Comparison of ENCODE assay signal across 8 cellular contexts in genomic region chr1:46342084-46342656, GRCh38. TPM values are rescaled to one million over a fixed set of nuclear protein-coding genes. Genes with fewer than 3 reads are reported as not detected.
DNase-seq lines count a peak whose midpoint lies in the region; ATAC-seq lines count a peak whose summit lies in the region.

No MANE protein-coding gene starts in this region.

- H3K36me3 Mint-ChIP-seq in activated T-helper 2 cell treated with anti-CD3 and anti-CD28 coated beads, Interferon-gamma antibody, Interleukin-2, Interleukin-4, amounts not matched to agents 10 μg/mL and 5 μg/mL and 100 μg/mL, durations not matched to agents 14 hours and 24 hours and 36 hours (ENCODE audit: low read depth) = peaks cover 48% of the 10 kb centered on the region

- peak overlapping the region; percentile 99 for H3K27ac Mint-ChIP-seq in activated T-helper 2 cell treated with anti-CD3 and anti-CD28 coated beads, Interferon-gamma antibody, Interleukin-2, Interleukin-4, amounts not matched to agents 10 μg/mL and 5 μg/mL and 100 μg/mL, durations not matched to agents 14 hours and 24 hours and 36 hours

- H3K4me3 Mint-ChIP-seq in activated T-helper 2 cell treated with anti-CD3 and anti-CD28 coated beads, Interferon-gamma antibody, Interleukin-2, Interleukin-4, amounts not matched to agents 10 μg/mL and 5 μg/mL and 100 μg/mL, durations not matched to agents 14 hours and 24 hours and 36 hours (ENCODE audit: low read depth) = peak overlapping the region; percentile 100

- no peaks in the 10 kb centered on the region for H3K9me3 Mint-ChIP-seq in activated T-helper 2 cell treated with anti-CD3 and anti-CD28 coated beads, Interferon-gamma antibody, Interleukin-2, Interleukin-4, amounts not matched to agents 10 μg/mL and 5 μg/mL and 100 μg/mL, durations not matched to agents 14 hours and 24 hours and 36 hours

- ATAC-seq in HG03159 (IDR thresholded peaks at IDR 0.05; ENCODE audit: unreplicated experiment) (peak; percentile 42), HG03460 (IDR thresholded peaks at IDR 0.05; ENCODE audit: unreplicated experiment) (no peak), esophagus mucosa (no peak), GM21526 (IDR thresholded peaks at IDR 0.05; ENCODE audit: low FRiP score, unreplicated experiment) (no peak)

- no peaks in the 10 kb centered on the region for H3K27me3 Mint-ChIP-seq in activated T-helper 2 cell treated with anti-CD3 and anti-CD28 coated beads, Interferon-gamma antibody, Interleukin-2, Interleukin-4, amounts not matched to agents 10 μg/mL and 5 μg/mL and 100 μg/mL, durations not matched to agents 14 hours and 24 hours and 36 hours (ENCODE audit: low read depth)

- H3K4me1 Mint-ChIP-seq in activated T-helper 2 cell treated with anti-CD3 and anti-CD28 coated beads, Interferon-gamma antibody, Interleukin-2, Interleukin-4, amounts not matched to agents 10 μg/mL and 5 μg/mL and 100 μg/mL, durations not matched to agents 14 hours and 24 hours and 36 hours (ENCODE audit: low read depth) = peaks cover 32% of the 10 kb centered on the region

- DNase-seq in DMS114 treated with DMSO at 0.1 percent for 48 hours (lab: John Stamatoyannopoulos, UW; ENCODE audit: unreplicated experiment) (peak; percentile 15), left kidney (ENCODE audit: low read depth, low spot score) (peak; percentile 33), NCI-H2196 treated with DMSO at 0.1 percent for 48 hours (lab: John Stamatoyannopoulos, UW; ENCODE audit: unreplicated experiment) (no peak)
- no peak for DNase-seq in activated T-helper 2 cell treated with anti-CD3 and anti-CD28 coated beads, Interferon-gamma antibody, Interleukin-2, Interleukin-4, amounts not matched to agents 10 μg/mL and 5 μg/mL and 100 μg/mL, durations not matched to agents 14 hours and 24 hours and 36 hours (ENCODE audit: low spot score)

- intact Hi-C loops in activated T-helper 2 cell treated with anti-CD3 and anti-CD28 coated beads, Interferon-gamma antibody, Interleukin-2, Interleukin-4, amounts not matched to agents 10 μg/mL and 5 μg/mL and 100 μg/mL, durations not matched to agents 14 hours and 24 hours and 36 hours (cut with micrococcal nuclease) = loop anchor here (10.0 kb wide), 1 partner anchor 243 kb away; no protein-coding TSS in a partner anchor

RNA-seq across cellular contexts. Expression of gene NSUN4, which starts 1.6 kb away (rescaled TPM):
- total RNA-seq in activated T-helper 2 cell treated with anti-CD3 and anti-CD28 coated beads, Interferon-gamma antibody, Interleukin-2, Interleukin-4, amounts not matched to agents 10 μg/mL and 5 μg/mL and 100 μg/mL, durations not matched to agents 14 hours and 24 hours and 36 hours = 37.2 and 37.6 TPM in 2 replicates
- total RNA-seq in esophagus mucosa = 18.5 TPM

RNA-seq across cellular contexts. Expression of gene UQCRH, which starts 38.7 kb away (rescaled TPM):
- 262 and 275 TPM in 2 replicates for total RNA-seq in activated T-helper 2 cell treated with anti-CD3 and anti-CD28 coated beads, Interferon-gamma antibody, Interleukin-2, Interleukin-4, amounts not matched to agents 10 μg/mL and 5 μg/mL and 100 μg/mL, durations not matched to agents 14 hours and 24 hours and 36 hours
- total RNA-seq in esophagus mucosa = 291 TPM

RNA-seq across cellular contexts. Expression of gene LRRC41, which starts 38.8 kb away (rescaled TPM):
- 70.1 and 70.6 TPM in 2 replicates for total RNA-seq in activated T-helper 2 cell treated with anti-CD3 and anti-CD28 coated beads, Interferon-gamma antibody, Interleukin-2, Interleukin-4, amounts not matched to agents 10 μg/mL and 5 μg/mL and 100 μg/mL, durations not matched to agents 14 hours and 24 hours and 36 hours
- 42.0 TPM for total RNA-seq in esophagus mucosa

RNA-seq across cellular contexts. Expression of gene FAAH, which starts 51.9 kb away (rescaled TPM):
- 2.4 and 3.8 TPM in 2 replicates for total RNA-seq in activated T-helper 2 cell treated with anti-CD3 and anti-CD28 coated beads, Interferon-gamma antibody, Interleukin-2, Interleukin-4, amounts not matched to agents 10 μg/mL and 5 μg/mL and 100 μg/mL, durations not matched to agents 14 hours and 24 hours and 36 hours
- 8.7 TPM for total RNA-seq in esophagus mucosa

Comparison
In these comparisons a context has a peak if more than half of its experiments do, and no peak if none do; other contexts are left out.
1. DNase-seq: peak in DMS114 treated with DMSO at 0.1 percent for 48 hours (single experiment) and left kidney (single experiment); none in activated T-helper 2 cell treated with anti-CD3 and anti-CD28 coated beads, Interferon-gamma antibody, Interleukin-2, Interleukin-4, amounts not matched to agents 10 μg/mL and 5 μg/mL and 100 μg/mL, durations not matched to agents 14 hours and 24 hours and 36 hours (single experiment) and NCI-H2196 treated with DMSO at 0.1 percent for 48 hours (single experiment).